ENCODE assay signal across 8 cellular contexts in genomic region chr14:70955543-70956480, GRCh38. TPM values are rescaled to one million over a fixed set of nuclear protein-coding genes. Genes with fewer than 3 reads are reported as not detected.
DNase-seq lines count a peak whose midpoint lies in the region; ATAC-seq and TF ChIP-seq lines count a peak whose summit lies in the region.

No MANE protein-coding gene starts in this region.

- no peaks in the 10 kb centered on the region for H3K9me2 ChIP-seq in hepatocyte (replicated peaks; ENCODE audit: insufficient read depth)

- peaks cover 24% of the 10 kb centered on the region for H3K4me1 Mint-ChIP-seq in activated T-helper 17 cell treated with anti-CD3 and anti-CD28 coated beads, Interleukin-2, amount 50 U/mL, for 72 hours
- no peaks in the 10 kb centered on the region for H3K4me1 Mint-ChIP-seq in type B pancreatic cell (ENCODE audit: unreplicated experiment)

- H3K27me3 ChIP-seq in hepatocyte, result no peaks in the 10 kb centered on the region

- peaks cover 5% of the 10 kb centered on the region for H4K20me1 ChIP-seq in hepatocyte (ENCODE audit: insufficient read depth, poor library complexity, severe bottlenecking)

- H3K9me3 Mint-ChIP-seq in activated T-helper 17 cell treated with anti-CD3 and anti-CD28 coated beads, Interleukin-2, amount 50 U/mL, for 72 hours, result no peaks in the 10 kb centered on the region
- H3K9me3 Mint-ChIP-seq in type B pancreatic cell, result no peaks in the 10 kb centered on the region

- no peaks in the 10 kb centered on the region for H3K36me3 ChIP-seq in hepatocyte (replicated peaks; ENCODE audit: insufficient read depth, low read depth)

- no peak for ATAC-seq in activated T-helper 17 cell treated with anti-CD3 and anti-CD28 coated beads, Interleukin-2, amount 50 U/mL, for 72 hours (replicated peaks)
- no peak for ATAC-seq in HG03039 (IDR thresholded peaks at IDR 0.05; ENCODE audit: unreplicated experiment)

- H3K4me3 Mint-ChIP-seq in activated T-helper 17 cell treated with anti-CD3 and anti-CD28 coated beads, Interleukin-2, amount 50 U/mL, for 72 hours, result peak overlapping the region; percentile 50
- H3K4me3 Mint-ChIP-seq in type B pancreatic cell, result no peak overlapping the region

- 95% methylated on average over 5 of the region's 5 CpGs for WGBS in hepatocyte (ENCODE audit: low lambda C conversion rate, missing lambda C conversion rate)

- TF ChIP-seq CTCF in NB4 (IDR thresholded peaks at IDR 0.05; ENCODE audit: low read depth, low read length), result peak; percentile 66
- peak; percentile 59 for TF ChIP-seq CTCF in hepatocyte (IDR thresholded peaks at IDR 0.05; ENCODE audit: poor library complexity)
- TF ChIP-seq CTCF in type B pancreatic cell (conservative IDR thresholded peaks at IDR 0.05), result peak; percentile 67

- no peaks in the 10 kb centered on the region for H3K27me3 Mint-ChIP-seq in activated T-helper 17 cell treated with anti-CD3 and anti-CD28 coated beads, Interleukin-2, amount 50 U/mL, for 72 hours
- H3K27me3 Mint-ChIP-seq in type B pancreatic cell, result no peaks in the 10 kb centered on the region

- no peak overlapping the region for H3K4me3 ChIP-seq in NB4 (ENCODE audit: low read depth, low read length)
- H3K4me3 ChIP-seq in hepatocyte, result no peak overlapping the region

- DNase-seq in NCI-H345 (lab: John Stamatoyannopoulos, UW), result peak; percentile 3
- DNase-seq in NCI-H345 treated with DMSO at 0.1 percent for 48 hours (lab: John Stamatoyannopoulos, UW; ENCODE audit: unreplicated experiment), result no peak
- peak; percentile 68 for DNase-seq in NB4 (ENCODE audit: low read depth)
- peak; percentile 36 for DNase-seq in hepatocyte (ENCODE audit: low spot score)
- DNase-seq in type B pancreatic cell (ENCODE audit: extremely low spot score, unreplicated experiment), result no peak
- no peak for DNase-seq in ureter (ENCODE audit: low spot score)

- peaks cover 55% of the 10 kb centered on the region for H3K79me2 ChIP-seq in hepatocyte

- no peak overlapping the region for H3K27ac Mint-ChIP-seq in activated T-helper 17 cell treated with anti-CD3 and anti-CD28 coated beads, Interleukin-2, amount 50 U/mL, for 72 hours
- no peak overlapping the region for H3K27ac Mint-ChIP-seq in type B pancreatic cell

- no peaks in the 10 kb centered on the region for H3K9me3 ChIP-seq in hepatocyte (ENCODE audit: low read depth)

- H3K4me1 ChIP-seq in hepatocyte (ENCODE audit: insufficient read depth), result no peaks in the 10 kb centered on the region

- no peak overlapping the region for H2AFZ ChIP-seq in hepatocyte

- no peak for TF ChIP-seq POLR2A in NB4 (IDR thresholded peaks at IDR 0.05; ENCODE audit: extremely low read depth, insufficient read length)

- H3K4me2 ChIP-seq in hepatocyte, result no peak overlapping the region

- H3K36me3 Mint-ChIP-seq in activated T-helper 17 cell treated with anti-CD3 and anti-CD28 coated beads, Interleukin-2, amount 50 U/mL, for 72 hours (ENCODE audit: low read depth), result peaks cover 56% of the 10 kb centered on the region
- H3K36me3 Mint-ChIP-seq in type B pancreatic cell, result peaks cover 12% of the 10 kb centered on the region

- no peak overlapping the region for H3K27ac ChIP-seq in hepatocyte

RNA-seq across cellular contexts. Expression of gene PCNX1, which starts 48.6 kb away (rescaled TPM):
- 10 to 100 TPM; 52.1 to 82.0 TPM for total RNA-seq in activated T-helper 17 cell treated with anti-CD3 and anti-CD28 coated beads, Interleukin-2, amount 50 U/mL, for 72 hours
- 43.7 and 64.2 TPM in 2 replicates for total RNA-seq in hepatocyte
- polyA plus RNA-seq in hepatocyte, result 6.9 and 10.0 TPM in 2 replicates
- total RNA-seq in type B pancreatic cell (ENCODE audit: low replicate concordance), result 30.2 and 37.9 TPM in 2 replicates
- total RNA-seq in ureter, result 73.3 TPM

Comparison
In these comparisons a context has a peak if more than half of its experiments do, and no peak if none do; other contexts are left out.
1. DNase-seq: peak in NCI-H345 (single experiment), NB4 (single experiment) and hepatocyte (single experiment); none in NCI-H345 treated with DMSO at 0.1 percent for 48 hours (single experiment), type B pancreatic cell (single experiment) and ureter (single experiment).
2. Peak in every context shown above with its lines, with median percentiles within 50 percentile points of each other: CTCF ChIP-seq.